Comparison of ENCODE assay signal across 21 cellular contexts in genomic region chr9:2027761-2028160, GRCh38. TPM values are rescaled to one million over a fixed set of nuclear protein-coding genes. Genes with fewer than 3 reads are reported as not detected.
DNase-seq lines count a peak whose midpoint lies in the region; ATAC-seq, FAIRE-seq and TF ChIP-seq lines count a peak whose summit lies in the region.
"Had no signal": no experiment of that assay in that cellular context is flagged by ENCODE, and none has a peak within 500 bp of the region (broad histone marks: within the 10 kb centered on the region; RNA-seq: fewer than 3 reads in every experiment).

No MANE protein-coding gene starts in this region.

- no peak overlapping the region for H3K4me3 Mint-ChIP-seq in activated CD4-positive, alpha-beta memory T cell treated with anti-CD3 and anti-CD28 coated beads for 36 hours
- H3K4me3 Mint-ChIP-seq in activated CD4-positive, alpha-beta memory T cell treated with anti-CD3 and anti-CD28 coated beads, Interleukin-2, amount 10 ng/mL, durations not matched to agents 7 days and 5 days = no peak overlapping the region
- H3K4me3 Mint-ChIP-seq: activated T-cell treated with anti-CD3 and anti-CD28 coated beads, Interleukin-2, amount 50 U/mL, for 24 hours; GM23338; mesothelial cell of epicardium; neural crest cell had no signal

- DNase-seq in activated CD4-positive, alpha-beta memory T cell treated with anti-CD3 and anti-CD28 coated beads for 36 hours = no peak
- no peak for DNase-seq in activated CD4-positive, alpha-beta memory T cell treated with anti-CD3 and anti-CD28 coated beads, Interleukin-2, amount 10 ng/mL, durations not matched to agents 7 days and 5 days
- DNase-seq in GM12892 (ENCODE audit: insufficient read length) = no peak
- DNase-seq in dermis blood vessel endothelial cell = peak; percentile 38
- no peak for DNase-seq in psoas muscle
- no peak for DNase-seq in DMS53 treated with DMSO at 0.1 percent for 48 hours (lab: John Stamatoyannopoulos, UW; ENCODE audit: unreplicated experiment)
- no peak for DNase-seq in ACHN
- no peak for DNase-seq in hypothalamus (lab: John Stamatoyannopoulos, UW)
- DNase-seq: activated CD4-positive, alpha-beta T cell treated with anti-CD3 and anti-CD28 coated beads, Interleukin-2, amount 50 U/mL, for 48 hours; activated T-cell treated with anti-CD3 and anti-CD28 coated beads, Interleukin-2, amount 50 U/mL, for 24 hours; foreskin fibroblast; NCI-H1417 treated with DMSO at 0.1 percent for 48 hours; NCI-H2171; NCI-H526; stimulated activated CD4-positive, alpha-beta T cell treated with anti-CD3 and anti-CD28 coated beads, Interleukin-12 subunit alpha, Interleukin-12 subunit beta, amount 100 ng/mL, for 4 hours had no signal

- no peak for TF ChIP-seq CTCF in psoas muscle (IDR thresholded peaks at IDR 0.05)

- peaks cover 83% of the 10 kb centered on the region for H3K4me1 ChIP-seq in psoas muscle

- no peaks in the 10 kb centered on the region for H3K27me3 Mint-ChIP-seq in activated CD4-positive, alpha-beta memory T cell treated with anti-CD3 and anti-CD28 coated beads for 36 hours
- H3K27me3 Mint-ChIP-seq in activated CD4-positive, alpha-beta memory T cell treated with anti-CD3 and anti-CD28 coated beads, Interleukin-2, amount 10 ng/mL, durations not matched to agents 7 days and 5 days = no peaks in the 10 kb centered on the region
- H3K27me3 Mint-ChIP-seq: activated naive CD4-positive, alpha-beta T cell treated with anti-CD3 and anti-CD28 coated beads, Interleukin-2, amount 50 U/mL, for 24 hours; activated T-cell treated with anti-CD3 and anti-CD28 coated beads, Interleukin-2, amount 50 U/mL, for 24 hours had no signal

- H3K27me3 ChIP-seq in psoas muscle (ENCODE audit: insufficient read depth in 3 of 3, low read length in 2 of 3) = no peaks in the 10 kb centered on the region

- peaks cover under 1 to 8% of the 10 kb centered on the region in 2 donors for H3K36me3 ChIP-seq in psoas muscle (ENCODE audit: insufficient read depth in 1 of 2, low read depth in 1 of 2)

- FAIRE-seq in GM12892 (lab: Jason Lieb, UNC) = peak; percentile 68
- FAIRE-seq: GM18507 had no signal

- peaks cover 89% of the 10 kb centered on the region for H3K4me1 Mint-ChIP-seq in activated CD4-positive, alpha-beta memory T cell treated with anti-CD3 and anti-CD28 coated beads for 36 hours (ENCODE audit: low read depth)
- peaks cover 90% of the 10 kb centered on the region for H3K4me1 Mint-ChIP-seq in activated CD4-positive, alpha-beta memory T cell treated with anti-CD3 and anti-CD28 coated beads, Interleukin-2, amount 10 ng/mL, durations not matched to agents 7 days and 5 days

- no peak for TF ChIP-seq POLR2A in GM12892 (IDR thresholded peaks at IDR 0.05; ENCODE audit: low read depth, low read length)

- no peaks in the 10 kb centered on the region for H3K9me3 ChIP-seq in psoas muscle

- intact Hi-C loops in activated CD4-positive, alpha-beta memory T cell treated with anti-CD3 and anti-CD28 coated beads for 36 hours (cut with micrococcal nuclease) = loop anchor here (2.0 kb wide), 1 partner anchor 15 kb away; no protein-coding TSS in a partner anchor
- intact Hi-C loops in psoas muscle (cut with DNase I) = no loop called here

- ATAC-seq in psoas muscle = peak; percentile 40 to 47 (median 44)
- ATAC-seq: GM23338 had no signal

- in situ Hi-C loops in ACHN (cut with HindIII; ENCODE audit: low pct_ligation_motif_present, low pct_unique_long_range_greater_than_20kb, low sequenced_read_pairs) = no loop called here

- H3K36me3 Mint-ChIP-seq in activated CD4-positive, alpha-beta memory T cell treated with anti-CD3 and anti-CD28 coated beads for 36 hours = peaks cover 27% of the 10 kb centered on the region
- H3K36me3 Mint-ChIP-seq in activated CD4-positive, alpha-beta memory T cell treated with anti-CD3 and anti-CD28 coated beads, Interleukin-2, amount 10 ng/mL, durations not matched to agents 7 days and 5 days (ENCODE audit: low read depth) = peaks cover 70% of the 10 kb centered on the region

- peak overlapping the region; percentile 63 for H3K27ac Mint-ChIP-seq in activated CD4-positive, alpha-beta memory T cell treated with anti-CD3 and anti-CD28 coated beads for 36 hours
- no peak overlapping the region for H3K27ac Mint-ChIP-seq in activated CD4-positive, alpha-beta memory T cell treated with anti-CD3 and anti-CD28 coated beads, Interleukin-2, amount 10 ng/mL, durations not matched to agents 7 days and 5 days
- H3K27ac Mint-ChIP-seq: GM23338, mesothelial cell of epicardium had no signal

- 62 to 73% (median 68%) methylated on average over 1 of the region's 1 CpG for WGBS in psoas muscle, 3 donors

- peak overlapping the region; percentile 47 for H3K27ac ChIP-seq in psoas muscle

- H3K4me3 ChIP-seq in psoas muscle = no peak overlapping the region
- H3K4me3 ChIP-seq: coronary artery, GM23338 had no signal

- no peaks in the 10 kb centered on the region for H3K9me3 Mint-ChIP-seq in activated CD4-positive, alpha-beta memory T cell treated with anti-CD3 and anti-CD28 coated beads for 36 hours
- H3K9me3 Mint-ChIP-seq in activated CD4-positive, alpha-beta memory T cell treated with anti-CD3 and anti-CD28 coated beads, Interleukin-2, amount 10 ng/mL, durations not matched to agents 7 days and 5 days = no peaks in the 10 kb centered on the region
- H3K9me3 Mint-ChIP-seq: activated naive CD4-positive, alpha-beta T cell treated with anti-CD3 and anti-CD28 coated beads, Interleukin-2, amount 50 U/mL, for 24 hours; activated T-cell treated with anti-CD3 and anti-CD28 coated beads, Interleukin-2, amount 50 U/mL, for 24 hours; GM23338; mesothelial cell of epicardium had no signal

- POLR2A ChIA-PET in activated CD4-positive, alpha-beta memory T cell treated with anti-CD3 and anti-CD28 coated beads for 36 hours (lab: Charles Lee) = interaction anchor here (0.6 to 2.3 kb wide), 2 partner anchors 10 to 130 kb away, joined by 6 to 7 read pairs; no protein-coding TSS in a partner anchor
- POLR2A ChIA-PET in activated CD4-positive, alpha-beta memory T cell treated with anti-CD3 and anti-CD28 coated beads, Interleukin-2, amount 10 ng/mL, durations not matched to agents 7 days and 5 days (lab: Charles Lee) = interaction anchor here (0.7 to 7.5 kb wide), 5 partner anchors 10 to 27 kb away, joined by 3 to 97 read pairs (median 30); partner anchors contain the start of gene SMARCA2

- CTCF ChIA-PET in activated CD4-positive, alpha-beta memory T cell treated with anti-CD3 and anti-CD28 coated beads for 36 hours (lab: Charles Lee) = interaction anchor here (0.9 kb wide), 1 partner anchor 10 kb away, joined by 3 read pairs; no protein-coding TSS in a partner anchor
- CTCF ChIA-PET in activated CD4-positive, alpha-beta memory T cell treated with anti-CD3 and anti-CD28 coated beads, Interleukin-2, amount 10 ng/mL, durations not matched to agents 7 days and 5 days (lab: Charles Lee) = interaction anchor here (0.9 to 1.9 kb wide), 4 partner anchors 10 to 26 kb away, joined by 3 to 6 read pairs (median 5); partner anchors contain the start of gene SMARCA2

RNA-seq across cellular contexts. Expression of gene SMARCA2, which starts 12.6 kb away (rescaled TPM):
- total RNA-seq in activated CD4-positive, alpha-beta memory T cell treated with anti-CD3 and anti-CD28 coated beads for 36 hours = 100 to 1,000 TPM in 1 of 2 experiments, 10 to 100 TPM in 1; 95.1 to 100 TPM
- total RNA-seq in activated CD4-positive, alpha-beta memory T cell treated with anti-CD3 and anti-CD28 coated beads, Interleukin-2, amount 10 ng/mL, durations not matched to agents 7 days and 5 days = 100 to 1,000 TPM; 207 to 224 TPM
- polyA plus RNA-seq in GM12892 (2012; ENCODE audit: missing spikeins) = 197 TPM
- total RNA-seq in dermis blood vessel endothelial cell = 108 and 132 TPM in 2 replicates
- total RNA-seq in psoas muscle = 10 to 100 TPM; 62.2 to 97.2 (median 80.6) TPM
- polyA plus RNA-seq in psoas muscle = 10 to 100 TPM; 13.8 to 73.3 (median 26.5) TPM
